In genomic region chr20:36775826-36776225, GRCh38 we compare ENCODE assay signal across 1 cellular context.
TF ChIP-seq lines count a peak whose summit lies in the region.

No MANE protein-coding gene starts in this region.

TF ChIP-seq in SK-N-SH treated with all-trans-retinoic acid at 6 μM for 48 hours, 23 proteins besides CTCF, POLR2A, EP300 and RAD21 (continued from another document):
- TF ChIP-seq POU6F1 (CRISPR knock-in tag; IDR thresholded peaks at IDR 0.05; ENCODE audit: borderline replicate concordance, low read depth) (no peak), ZFP30 (CRISPR knock-in tag; IDR thresholded peaks at IDR 0.05) (no peak), TCF4 (CRISPR knock-in tag; IDR thresholded peaks at IDR 0.05; ENCODE audit: borderline replicate concordance) (no peak), SNAI2 (CRISPR knock-in tag; IDR thresholded peaks at IDR 0.05) (no peak), ESRRG (CRISPR knock-in tag; IDR thresholded peaks at IDR 0.05) (no peak), GLIS3 (CRISPR knock-in tag; IDR thresholded peaks at IDR 0.05) (no peak), CSDC2 (CRISPR knock-in tag; IDR thresholded peaks at IDR 0.05) (no peak), CREB5 (CRISPR knock-in tag; IDR thresholded peaks at IDR 0.05; ENCODE audit: low read depth) (no peak), ZNF70 (CRISPR knock-in tag; IDR thresholded peaks at IDR 0.05) (no peak), ZNF8 (CRISPR knock-in tag; IDR thresholded peaks at IDR 0.05) (no peak), ARNTL (CRISPR knock-in tag; IDR thresholded peaks at IDR 0.05; ENCODE audit: borderline replicate concordance, low read depth) (no peak), ZC3H10 (CRISPR knock-in tag; IDR thresholded peaks at IDR 0.05) (no peak), ISL1 (CRISPR knock-in tag; IDR thresholded peaks at IDR 0.05) (no peak)
